9 cellular contexts compared by ENCODE assay signal in genomic region chr1:207869859-207870258, GRCh38. TPM values are rescaled to one million over a fixed set of nuclear protein-coding genes. Genes with fewer than 3 reads are reported as not detected.
DNase-seq lines count a peak whose midpoint lies in the region; TF ChIP-seq lines count a peak whose summit lies in the region.
"Had no signal": no experiment of that assay in that cellular context is flagged by ENCODE, and none has a peak within 500 bp of the region (broad histone marks: within the 10 kb centered on the region; RNA-seq: fewer than 3 reads in every experiment).

No MANE protein-coding gene starts in this region.

- H3K27ac Mint-ChIP-seq in Caco-2 (ENCODE audit: unreplicated experiment) = peak overlapping the region; percentile 82
- peak overlapping the region; percentile 56 for H3K27ac Mint-ChIP-seq in dendritic cell treated with granulocyte-macrophage colony-stimulating factor and Interleukin-4, amounts not matched to agents 40 ng/mL and 50 ng/mL, for 4 days
- H3K27ac Mint-ChIP-seq in osteocyte (ENCODE audit: unreplicated experiment) = no peak overlapping the region

- no TSS peak for BruUV-seq in Caco-2 (replicated peaks; lab: Mats Ljungman, UMichigan)

- TF ChIP-seq CTCF in Caco-2 (IDR thresholded peaks at IDR 0.05; ENCODE audit: insufficient read depth in 1 of 2, low read depth in 1 of 2, low read length in 1 of 2, severe bottlenecking in 1 of 2, unreplicated experiment in 1 of 2) (no peak), OCI-LY3 (IDR thresholded peaks at IDR 0.05; ENCODE audit: low read depth, low read length) (no peak), osteocyte (IDR thresholded peaks at IDR 0.05) (no peak)

- H3K27ac ChIP-seq in OCI-LY3 (ENCODE audit: low read length) = no peak overlapping the region

- H3K4me1 ChIP-seq in Caco-2 = peaks cover 41% of the 10 kb centered on the region
- peaks cover 33% of the 10 kb centered on the region for H3K4me1 ChIP-seq in OCI-LY3 (ENCODE audit: low read length)

- POLR2A ChIA-PET in Caco-2 (lab: Charles Lee) = interaction anchor here (1.7 kb wide), 1 partner anchor 43 kb away, joined by 13 read pairs; no protein-coding TSS in a partner anchor

- peak overlapping the region; percentile 74 for H3K4me3 Mint-ChIP-seq in Caco-2 (ENCODE audit: unreplicated experiment)
- H3K4me3 Mint-ChIP-seq in dendritic cell treated with granulocyte-macrophage colony-stimulating factor and Interleukin-4, amounts not matched to agents 40 ng/mL and 50 ng/mL, for 4 days = no peak overlapping the region
- peak overlapping the region; percentile 52 for H3K4me3 Mint-ChIP-seq in osteocyte (ENCODE audit: unreplicated experiment)

- H2AFZ ChIP-seq in OCI-LY3 (ENCODE audit: low read depth, low read length) = no peak overlapping the region

- H3K36me3 Mint-ChIP-seq in Caco-2 (ENCODE audit: insufficient read depth, unreplicated experiment) (peaks cover 17% of the 10 kb centered on the region), osteocyte (ENCODE audit: unreplicated experiment) (peaks cover 3% of the 10 kb centered on the region)
- peaks cover 33% of the 10 kb centered on the region for H3K36me3 Mint-ChIP-seq in dendritic cell treated with granulocyte-macrophage colony-stimulating factor and Interleukin-4, amounts not matched to agents 40 ng/mL and 50 ng/mL, for 4 days (ENCODE audit: low read depth)

- H3K27me3 Mint-ChIP-seq in Caco-2 (ENCODE audit: insufficient read depth, unreplicated experiment) (no peaks in the 10 kb centered on the region), osteocyte (ENCODE audit: unreplicated experiment) (no peaks in the 10 kb centered on the region)
- H3K27me3 Mint-ChIP-seq in dendritic cell treated with granulocyte-macrophage colony-stimulating factor and Interleukin-4, amounts not matched to agents 40 ng/mL and 50 ng/mL, for 4 days = no peaks in the 10 kb centered on the region

- peaks cover 14% of the 10 kb centered on the region; the same call in 1 of the 2 replicates for H3K79me2 ChIP-seq in OCI-LY3 (ENCODE audit: low read length)

- CTCF ChIA-PET in Caco-2 (lab: Charles Lee) = interaction anchor here (1.0 to 3.6 kb wide), 7 partner anchors 15 to 375 kb away, joined by 3 to 47 read pairs (median 13); no protein-coding TSS in a partner anchor

- peak overlapping the region; percentile 81 for H3K4me2 ChIP-seq in OCI-LY3 (ENCODE audit: low read length)

- H3K36me3 ChIP-seq in Caco-2 (ENCODE audit: control insufficient read depth, insufficient read depth, low read length) = no peaks in the 10 kb centered on the region
- H3K36me3 ChIP-seq in OCI-LY3 (replicated peaks; ENCODE audit: low read depth, low read length) = peaks cover 16% of the 10 kb centered on the region

- peak overlapping the region; percentile 72 for H3K4me3 ChIP-seq in Caco-2 (ENCODE audit: low read depth, low read length)
- H3K4me3 ChIP-seq in OCI-LY3 (ENCODE audit: low read length) = peak overlapping the region; percentile 93; the same call in 1 of the 2 replicates

- H3K9me3 Mint-ChIP-seq in Caco-2 (ENCODE audit: unreplicated experiment) = no peaks in the 10 kb centered on the region
- no peaks in the 10 kb centered on the region for H3K9me3 Mint-ChIP-seq in dendritic cell treated with granulocyte-macrophage colony-stimulating factor and Interleukin-4, amounts not matched to agents 40 ng/mL and 50 ng/mL, for 4 days
- no peaks in the 10 kb centered on the region for H3K9me3 Mint-ChIP-seq in osteocyte (ENCODE audit: unreplicated experiment)

- H3K4me1 Mint-ChIP-seq in Caco-2 (ENCODE audit: low read depth, unreplicated experiment) (peaks cover 50% of the 10 kb centered on the region), osteocyte (ENCODE audit: unreplicated experiment) (peaks cover 19% of the 10 kb centered on the region)
- H3K4me1 Mint-ChIP-seq in dendritic cell treated with granulocyte-macrophage colony-stimulating factor and Interleukin-4, amounts not matched to agents 40 ng/mL and 50 ng/mL, for 4 days (ENCODE audit: low read depth) = peaks cover 81% of the 10 kb centered on the region

- H4K20me1 ChIP-seq in OCI-LY3 (ENCODE audit: insufficient read depth, low read length) = no peaks in the 10 kb centered on the region

- peak; percentile 52 to 59 for DNase-seq in Caco-2
- no peak for DNase-seq in osteocyte (ENCODE audit: extremely low spot score, unreplicated experiment)
- DNase-seq in SHP77 (lab: John Stamatoyannopoulos, UW) = no peak
- no peak for DNase-seq in DMS114 treated with DMSO at 0.1 percent for 48 hours (lab: John Stamatoyannopoulos, UW; ENCODE audit: unreplicated experiment)
- DNase-seq in NCI-H345 (lab: John Stamatoyannopoulos, UW) = no peak
- no peak for DNase-seq in ureter (ENCODE audit: low spot score)
- DNase-seq: HCEC 1CT had no signal

- H3K27me3 ChIP-seq in Caco-2 (replicated peaks; ENCODE audit: control insufficient read depth, insufficient read depth, low read length) = no peaks in the 10 kb centered on the region
- no peaks in the 10 kb centered on the region for H3K27me3 ChIP-seq in OCI-LY3 (ENCODE audit: low read depth, low read length)

- H3K9me3 ChIP-seq in Caco-2 = no peaks in the 10 kb centered on the region
- no peaks in the 10 kb centered on the region for H3K9me3 ChIP-seq in OCI-LY3 (ENCODE audit: insufficient read depth, low read length)

- no peak overlapping the region for H3K9ac ChIP-seq in OCI-LY3 (ENCODE audit: low read length)

- intact Hi-C loops in Caco-2 (cut with micrococcal nuclease; ENCODE audit: unreplicated experiment) = loop anchor here (1.0 kb wide), 2 partner anchors 15 to 42 kb away; no protein-coding TSS in a partner anchor
- intact Hi-C loops in dendritic cell treated with granulocyte-macrophage colony-stimulating factor and Interleukin-4, amounts not matched to agents 40 ng/mL and 50 ng/mL, for 4 days (cut with micrococcal nuclease) = loop anchor here (1.0 kb wide), 1 partner anchor 42 kb away; no protein-coding TSS in a partner anchor

RNA-seq across cellular contexts. Expression of gene CD34, which starts 41.1 kb away (rescaled TPM):
- total RNA-seq in Caco-2 (2022) (not detected in 2 replicates), osteocyte (not detected in 2 replicates), ureter (40.9 TPM)

Comparison
In these comparisons a context has a peak if more than half of its experiments do, and no peak if none do; other contexts are left out.
1. DNase-seq: peak in Caco-2 (2 of 2); none in osteocyte (single experiment), SHP77 (0 of 2), DMS114 treated with DMSO at 0.1 percent for 48 hours (single experiment), NCI-H345 (single experiment) and ureter (single experiment).
2. RNA of gene CD34, which starts 41.1 kb away (total RNA-seq): 40.9 TPM in ureter (single experiment); not detected in osteocyte and not detected in Caco-2; every median in the first group is over 10 times any median in the second.